ENCODE assay signal across 7 cellular contexts in the genomic region with DNA sequence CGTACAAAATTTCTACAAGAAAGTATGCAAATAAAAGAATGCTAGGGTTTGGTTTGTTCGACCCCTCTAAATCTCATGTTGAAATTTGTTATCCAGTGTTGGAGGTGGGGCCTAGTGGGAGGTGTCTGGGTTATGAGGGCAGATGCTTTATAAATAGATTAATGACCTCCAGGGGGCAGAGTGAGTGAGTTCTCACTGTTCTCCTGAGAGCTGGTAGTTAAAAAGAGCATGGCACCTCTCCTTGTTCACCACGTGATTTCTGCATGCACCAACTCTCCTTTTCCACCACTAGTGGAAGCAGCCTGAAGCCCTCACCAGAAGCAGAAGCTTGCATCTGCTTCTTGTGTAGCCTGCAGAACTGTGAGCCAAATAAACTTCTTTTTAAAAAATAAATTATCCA. TPM values are rescaled to one million over a fixed set of nuclear protein-coding genes. Genes with fewer than 3 reads are reported as not detected.
DNase-seq lines count a peak whose midpoint lies in the region; ATAC-seq and TF ChIP-seq lines count a peak whose summit lies in the region.

No MANE protein-coding gene starts in this region.

- no peaks in the 10 kb centered on the region for H3K27me3 ChIP-seq in psoas muscle (ENCODE audit: insufficient read depth in 3 of 3, low read length in 2 of 3)

- H3K4me1 ChIP-seq in psoas muscle: no peaks in the 10 kb centered on the region

- DNase-seq in HT1080 (ENCODE audit: low read depth): peak; percentile 69
- peak; percentile 21 for DNase-seq in kidney glomerular epithelial cell (lab: John Stamatoyannopoulos, UW)
- DNase-seq in psoas muscle: no peak
- DNase-seq in Ammon's horn (ENCODE audit: low spot score): no peak

- no peak overlapping the region for H3K4me3 ChIP-seq in psoas muscle

- ATAC-seq in GM18498 (IDR thresholded peaks at IDR 0.05; ENCODE audit: unreplicated experiment) (peak; percentile 59), GM21737 (IDR thresholded peaks at IDR 0.05; ENCODE audit: unreplicated experiment) (peak; percentile 47), SK-N-SH treated with all-trans-retinoic acid at 6 μM for 48 hours (peak; percentile 84), psoas muscle (no peak)

- no peak overlapping the region for H3K27ac ChIP-seq in psoas muscle

- H3K9me3 ChIP-seq in psoas muscle: no peaks in the 10 kb centered on the region

- intact Hi-C loops in psoas muscle (cut with DNase I): no loop called here

- 66 to 78% (median 71%) methylated on average over 3 of the region's 3 CpGs for WGBS in psoas muscle, 3 donors

- H3K36me3 ChIP-seq in psoas muscle (ENCODE audit: insufficient read depth in 1 of 2, low read depth in 1 of 2): no peaks in the 10 kb centered on the region

- no peak for TF ChIP-seq CTCF in psoas muscle (IDR thresholded peaks at IDR 0.05)

TF ChIP-seq in SK-N-SH treated with all-trans-retinoic acid at 6 μM for 48 hours, 23 proteins besides CTCF, POLR2A, EP300 and RAD21:
- TF ChIP-seq CSDC2 (CRISPR knock-in tag; IDR thresholded peaks at IDR 0.05) (no peak), OSR1 (CRISPR knock-in tag; IDR thresholded peaks at IDR 0.05) (no peak), TCF4 (CRISPR knock-in tag; IDR thresholded peaks at IDR 0.05; ENCODE audit: borderline replicate concordance) (no peak), SNAI2 (CRISPR knock-in tag; IDR thresholded peaks at IDR 0.05) (no peak), ZNF565 (CRISPR knock-in tag; conservative IDR thresholded peaks at IDR 0.05; ENCODE audit: low read depth) (no peak), PPARA (CRISPR knock-in tag; IDR thresholded peaks at IDR 0.05; ENCODE audit: borderline replicate concordance) (no peak), RARB (CRISPR knock-in tag; IDR thresholded peaks at IDR 0.05) (no peak), GLIS3 (CRISPR knock-in tag; IDR thresholded peaks at IDR 0.05) (no peak), ISL1 (CRISPR knock-in tag; IDR thresholded peaks at IDR 0.05) (no peak), ZFP30 (CRISPR knock-in tag; IDR thresholded peaks at IDR 0.05) (no peak)
- TF ChIP-seq, protein P1, sequence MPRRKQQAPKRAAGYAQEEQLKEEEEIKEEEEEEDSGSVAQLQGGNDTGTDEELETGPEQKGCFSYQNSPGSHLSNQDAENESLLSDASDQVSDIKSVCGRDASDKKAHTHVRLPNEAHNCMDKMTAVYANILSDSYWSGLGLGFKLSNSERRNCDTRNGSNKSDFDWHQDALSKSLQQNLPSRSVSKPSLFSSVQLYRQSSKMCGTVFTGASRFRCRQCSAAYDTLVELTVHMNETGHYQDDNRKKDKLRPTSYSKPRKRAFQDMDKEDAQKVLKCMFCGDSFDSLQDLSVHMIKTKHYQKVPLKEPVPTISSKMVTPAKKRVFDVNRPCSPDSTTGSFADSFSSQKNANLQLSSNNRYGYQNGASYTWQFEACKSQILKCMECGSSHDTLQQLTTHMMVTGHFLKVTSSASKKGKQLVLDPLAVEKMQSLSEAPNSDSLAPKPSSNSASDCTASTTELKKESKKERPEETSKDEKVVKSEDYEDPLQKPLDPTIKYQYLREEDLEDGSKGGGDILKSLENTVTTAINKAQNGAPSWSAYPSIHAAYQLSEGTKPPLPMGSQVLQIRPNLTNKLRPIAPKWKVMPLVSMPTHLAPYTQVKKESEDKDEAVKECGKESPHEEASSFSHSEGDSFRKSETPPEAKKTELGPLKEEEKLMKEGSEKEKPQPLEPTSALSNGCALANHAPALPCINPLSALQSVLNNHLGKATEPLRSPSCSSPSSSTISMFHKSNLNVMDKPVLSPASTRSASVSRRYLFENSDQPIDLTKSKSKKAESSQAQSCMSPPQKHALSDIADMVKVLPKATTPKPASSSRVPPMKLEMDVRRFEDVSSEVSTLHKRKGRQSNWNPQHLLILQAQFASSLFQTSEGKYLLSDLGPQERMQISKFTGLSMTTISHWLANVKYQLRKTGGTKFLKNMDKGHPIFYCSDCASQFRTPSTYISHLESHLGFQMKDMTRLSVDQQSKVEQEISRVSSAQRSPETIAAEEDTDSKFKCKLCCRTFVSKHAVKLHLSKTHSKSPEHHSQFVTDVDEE (CRISPR knock-in tag; IDR thresholded peaks at IDR 0.05): no peak
- TF ChIP-seq, protein P2, sequence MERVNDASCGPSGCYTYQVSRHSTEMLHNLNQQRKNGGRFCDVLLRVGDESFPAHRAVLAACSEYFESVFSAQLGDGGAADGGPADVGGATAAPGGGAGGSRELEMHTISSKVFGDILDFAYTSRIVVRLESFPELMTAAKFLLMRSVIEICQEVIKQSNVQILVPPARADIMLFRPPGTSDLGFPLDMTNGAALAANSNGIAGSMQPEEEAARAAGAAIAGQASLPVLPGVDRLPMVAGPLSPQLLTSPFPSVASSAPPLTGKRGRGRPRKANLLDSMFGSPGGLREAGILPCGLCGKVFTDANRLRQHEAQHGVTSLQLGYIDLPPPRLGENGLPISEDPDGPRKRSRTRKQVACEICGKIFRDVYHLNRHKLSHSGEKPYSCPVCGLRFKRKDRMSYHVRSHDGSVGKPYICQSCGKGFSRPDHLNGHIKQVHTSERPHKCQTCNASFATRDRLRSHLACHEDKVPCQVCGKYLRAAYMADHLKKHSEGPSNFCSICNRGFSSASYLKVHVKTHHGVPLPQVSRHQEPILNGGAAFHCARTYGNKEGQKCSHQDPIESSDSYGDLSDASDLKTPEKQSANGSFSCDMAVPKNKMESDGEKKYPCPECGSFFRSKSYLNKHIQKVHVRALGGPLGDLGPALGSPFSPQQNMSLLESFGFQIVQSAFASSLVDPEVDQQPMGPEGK (CRISPR knock-in tag; IDR thresholded peaks at IDR 0.05; ENCODE audit: borderline replicate concordance): no peak
TF ChIP-seq in SK-N-SH treated with all-trans-retinoic acid at 6 μM for 48 hours: peak in this region for 0.

RNA-seq across cellular contexts. Expression of a gene that starts 50.4 kb away (rescaled TPM):
- total RNA-seq in HT1080 (2014; rRNA removed; shearing (Covaris generic)): not detected in 2 replicates
- polyA plus RNA-seq in HT1080 (2015; cell fraction: cytosol; rRNA removed): not detected in 2 replicates
- polyA plus RNA-seq in HT1080 (2015; cell fraction: nucleus; rRNA removed): 0.39 TPM in 1 of 2 replicates, not detected in the other
- total RNA-seq in psoas muscle: not detected
- under 1 TPM in 2 of 3 donors, not detected in 1; 0.17 to 0.25 TPM for polyA plus RNA-seq in psoas muscle

Comparison
In these comparisons a context has a peak if more than half of its experiments do, and no peak if none do; other contexts are left out.
1. ATAC-seq: peak in GM18498 (single experiment), GM21737 (single experiment) and SK-N-SH treated with all-trans-retinoic acid at 6 μM for 48 hours (single experiment); none in psoas muscle (0 of 4).
2. DNase-seq: peak in HT1080 (single experiment) and kidney glomerular epithelial cell (single experiment); none in psoas muscle (0 of 2) and Ammon's horn (single experiment).